29 cellular contexts compared by ENCODE assay signal in genomic region chr6:90333928-90334327, GRCh38.
"Had no signal": no experiment of that assay in that cellular context is flagged by ENCODE, and none has a peak within 500 bp of the region (broad histone marks: within the 10 kb centered on the region; RNA-seq: fewer than 3 reads in every experiment).

No MANE protein-coding gene starts in this region.

- FAIRE-seq: urothelium cell line had no signal

- H3K9me3 ChIP-seq: stomach, suprapubic skin, testis, thoracic aorta, thyroid gland, tibial artery, tibial nerve, transverse colon, upper lobe of left lung, upper lobe of right lung, uterus, vagina had no signal

- H3K36me3 ChIP-seq: stomach, suprapubic skin, thoracic aorta, thyroid gland, tibial artery, tibial nerve, transverse colon, upper lobe of left lung, upper lobe of right lung, uterus, vagina had no signal

- H3K27ac Mint-ChIP-seq: stimulated activated effector memory CD8-positive, alpha-beta T cell treated with anti-CD3 and anti-CD28 coated beads, Interleukin-12 subunit alpha, Interleukin-12 subunit beta, amount 100 ng/mL, for 72 hours; stimulated activated memory B cell treated with anti-CD40 and anti-IgM and Interleukin-4, amounts not matched to agents 10 μg/mL and 1 μg/mL and 100 μg/mL, for 72 hours; stimulated activated naive CD8-positive, alpha-beta T cell treated with anti-CD3 and anti-CD28 coated beads, Interleukin-15, amount 100 ng/mL, for 72 hours; stimulated activated naive CD8-positive, alpha-beta T cell treated with anti-CD3 and anti-CD28 coated beads, Interleukin-15, Interleukin-2, amounts not matched to agents 100 ng/mL and 50 ng/mL, for 24 hours; type B pancreatic cell had no signal

- H3K9me3 Mint-ChIP-seq: stimulated activated effector memory CD8-positive, alpha-beta T cell treated with anti-CD3 and anti-CD28 coated beads, Interleukin-12 subunit alpha, Interleukin-12 subunit beta, amount 100 ng/mL, for 72 hours; type B pancreatic cell had no signal

- H3K4me3 ChIP-seq: stomach, suprapubic skin, testis, thoracic aorta, thyroid gland, tibial artery, tibial nerve, transverse colon, upper lobe of left lung, upper lobe of right lung, uterus, vagina had no signal

- H3K4me3 Mint-ChIP-seq: stimulated activated effector memory CD8-positive, alpha-beta T cell treated with anti-CD3 and anti-CD28 coated beads, Interleukin-12 subunit alpha, Interleukin-12 subunit beta, amount 100 ng/mL, for 72 hours; stimulated activated memory B cell treated with anti-CD40 and anti-IgM and Interleukin-4, amounts not matched to agents 10 μg/mL and 1 μg/mL and 100 μg/mL, for 72 hours; stimulated activated naive B cell treated with anti-CD40 and anti-IgM and Interleukin-4, amounts not matched to agents 10 μg/mL and 1 μg/mL and 100 μg/mL, for 72 hours; stimulated activated naive CD8-positive, alpha-beta T cell treated with anti-CD3 and anti-CD28 coated beads, Interleukin-15, amount 100 ng/mL, for 72 hours; stimulated activated naive CD8-positive, alpha-beta T cell treated with anti-CD3 and anti-CD28 coated beads, Interleukin-15, Interleukin-2, amounts not matched to agents 100 ng/mL and 50 ng/mL, for 24 hours; type B pancreatic cell had no signal

- H3K4me1 Mint-ChIP-seq: stimulated activated effector memory CD8-positive, alpha-beta T cell treated with anti-CD3 and anti-CD28 coated beads, Interleukin-12 subunit alpha, Interleukin-12 subunit beta, amount 100 ng/mL, for 72 hours; stimulated activated memory B cell treated with anti-CD40 and anti-IgM and Interleukin-4, amounts not matched to agents 10 μg/mL and 1 μg/mL and 100 μg/mL, for 72 hours had no signal

- ATAC-seq: stimulated activated effector memory CD8-positive, alpha-beta T cell treated with anti-CD3 and anti-CD28 coated beads, Interleukin-12 subunit alpha, Interleukin-12 subunit beta, amount 100 ng/mL, for 72 hours; stimulated activated memory B cell treated with anti-CD40 and anti-IgM and Interleukin-4, amounts not matched to agents 10 μg/mL and 1 μg/mL and 100 μg/mL, for 72 hours; stimulated activated naive B cell treated with anti-CD40 and anti-IgM and Interleukin-4, amounts not matched to agents 10 μg/mL and 1 μg/mL and 100 μg/mL, for 72 hours; stimulated activated naive CD8-positive, alpha-beta T cell treated with anti-CD3 and anti-CD28 coated beads, Interleukin-15, amount 100 ng/mL, for 72 hours; stimulated activated naive CD8-positive, alpha-beta T cell treated with anti-CD3 and anti-CD28 coated beads, Interleukin-15, Interleukin-2, amounts not matched to agents 100 U/mL and 50 U/mL, for 24 hours; upper lobe of right lung had no signal

- H3K36me3 Mint-ChIP-seq: stimulated activated effector memory CD8-positive, alpha-beta T cell treated with anti-CD3 and anti-CD28 coated beads, Interleukin-12 subunit alpha, Interleukin-12 subunit beta, amount 100 ng/mL, for 72 hours; type B pancreatic cell had no signal

- H3K27me3 ChIP-seq: stomach, suprapubic skin, testis, thyroid gland, tibial artery, tibial nerve, transverse colon, upper lobe of left lung, upper lobe of right lung, uterus, vagina had no signal

- H3K27me3 Mint-ChIP-seq: stimulated activated memory B cell treated with anti-CD40 and anti-IgM and Interleukin-4, amounts not matched to agents 10 μg/mL and 1 μg/mL and 100 μg/mL, for 72 hours; stimulated activated naive B cell treated with anti-CD40 and anti-IgM and Interleukin-4, amounts not matched to agents 10 μg/mL and 1 μg/mL and 100 μg/mL, for 72 hours; stimulated activated naive CD8-positive, alpha-beta T cell treated with anti-CD3 and anti-CD28 coated beads, Interleukin-15, Interleukin-2, amounts not matched to agents 100 ng/mL and 50 ng/mL, for 24 hours had no signal

- H3K27ac ChIP-seq: stomach, suprapubic skin, testis, thoracic aorta, thyroid gland, tibial artery, tibial nerve, transverse colon, upper lobe of left lung, upper lobe of right lung, uterus, vagina had no signal

- DNase-seq: stimulated activated CD4-positive, alpha-beta T cell treated with anti-CD3 and anti-CD28 coated beads, Interleukin-2, amount 100 ng/mL, for 48 hours; stimulated activated CD4-positive, alpha-beta T cell treated with anti-CD3 and anti-CD28 coated beads, Interleukin-4, amount 100 ng/mL, for 1 hour; stimulated activated CD4-positive, alpha-beta T cell treated with anti-CD3 and anti-CD28 coated beads, Interleukin-4, amount 100 ng/mL, for 24 hours; stimulated activated CD4-positive, alpha-beta T cell treated with anti-CD3 and anti-CD28 coated beads, Interleukin-4, amount 100 ng/mL, for 4 hours; stimulated activated CD8-positive, alpha-beta memory T cell treated with anti-CD3 and anti-CD28 coated beads, Interleukin-4, amount 100 ng/mL, for 48 hours; stimulated activated naive B cell treated with anti-CD40 and anti-IgM and Interleukin-4, amounts not matched to agents 10 μg/mL and 1 μg/mL and 100 μg/mL, for 72 hours; stimulated activated naive CD4-positive, alpha-beta T cell; stimulated activated naive CD4-positive, alpha-beta T cell treated with Interleukin-2 at 50 U/mL for 16 hours; stimulated activated naive CD8-positive, alpha-beta T cell treated with anti-CD3 and anti-CD28 coated beads, Interleukin-15, amount 100 ng/mL, for 72 hours; stimulated activated naive CD8-positive, alpha-beta T cell treated with anti-CD3 and anti-CD28 coated beads, Interleukin-15, Interleukin-2, amounts not matched to agents 100 U/mL and 50 U/mL, for 24 hours; stomach; substantia nigra; testis; thyroid gland; tibial artery; transverse colon; trophoblast cell; upper lobe of left lung; upper lobe of right lung; uterus had no signal

- H3K4me1 ChIP-seq: stomach, suprapubic skin, testis, thyroid gland, tibial artery, tibial nerve, transverse colon, upper lobe of left lung, upper lobe of right lung, uterus, vagina had no signal
